ENCODE assay signal across 2 cellular contexts in the genomic region with DNA sequence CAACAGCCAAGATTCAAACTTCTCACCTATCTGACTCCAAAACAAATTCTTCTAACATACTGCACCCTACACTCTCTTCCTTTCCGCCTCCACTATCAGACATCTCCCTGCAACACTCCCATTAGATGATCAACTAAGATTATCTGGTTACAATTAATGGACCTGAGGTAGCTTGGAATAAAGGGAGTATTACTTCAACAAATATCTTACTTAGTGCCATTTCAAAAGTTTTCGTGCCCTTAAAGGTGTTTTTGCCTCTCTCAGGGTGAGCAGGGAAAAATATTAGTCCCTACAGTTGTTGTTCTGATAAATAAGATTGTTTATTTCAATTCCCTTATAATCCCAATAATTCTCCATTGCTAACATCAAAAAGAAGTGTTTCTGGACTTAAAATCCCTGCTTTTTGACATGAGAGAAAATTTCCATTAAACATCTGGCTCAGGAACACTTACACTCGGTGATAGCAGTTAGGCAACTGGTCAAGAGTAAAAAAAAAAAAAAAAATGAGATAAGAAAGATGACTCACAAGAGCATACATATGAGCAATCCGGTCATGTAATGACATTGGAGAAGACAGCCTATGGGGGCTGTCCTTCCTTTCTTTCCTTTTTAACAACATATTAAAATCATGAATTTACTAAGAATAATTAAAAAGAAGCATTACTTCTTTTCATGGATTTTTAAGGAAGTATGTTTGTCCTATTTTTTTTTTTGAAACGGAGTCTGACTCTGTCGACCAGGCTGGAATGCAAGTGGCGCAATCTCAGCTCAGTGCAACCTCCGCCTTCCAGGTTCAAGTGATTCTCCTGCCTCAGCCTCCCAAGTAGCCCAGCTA.
TF ChIP-seq lines count a peak whose summit lies in the region.

No MANE protein-coding gene starts in this region.

TF ChIP-seq in GM12878, 131 proteins besides CTCF, POLR2A, EP300 and RAD21:
- no peak for TF ChIP-seq CHD4 (IDR thresholded peaks at IDR 0.05)
- TF ChIP-seq JUNB (IDR thresholded peaks at IDR 0.05) = no peak
- TF ChIP-seq NFXL1 (IDR thresholded peaks at IDR 0.05; ENCODE audit: borderline replicate concordance) = no peak
- TF ChIP-seq, protein P1, sequence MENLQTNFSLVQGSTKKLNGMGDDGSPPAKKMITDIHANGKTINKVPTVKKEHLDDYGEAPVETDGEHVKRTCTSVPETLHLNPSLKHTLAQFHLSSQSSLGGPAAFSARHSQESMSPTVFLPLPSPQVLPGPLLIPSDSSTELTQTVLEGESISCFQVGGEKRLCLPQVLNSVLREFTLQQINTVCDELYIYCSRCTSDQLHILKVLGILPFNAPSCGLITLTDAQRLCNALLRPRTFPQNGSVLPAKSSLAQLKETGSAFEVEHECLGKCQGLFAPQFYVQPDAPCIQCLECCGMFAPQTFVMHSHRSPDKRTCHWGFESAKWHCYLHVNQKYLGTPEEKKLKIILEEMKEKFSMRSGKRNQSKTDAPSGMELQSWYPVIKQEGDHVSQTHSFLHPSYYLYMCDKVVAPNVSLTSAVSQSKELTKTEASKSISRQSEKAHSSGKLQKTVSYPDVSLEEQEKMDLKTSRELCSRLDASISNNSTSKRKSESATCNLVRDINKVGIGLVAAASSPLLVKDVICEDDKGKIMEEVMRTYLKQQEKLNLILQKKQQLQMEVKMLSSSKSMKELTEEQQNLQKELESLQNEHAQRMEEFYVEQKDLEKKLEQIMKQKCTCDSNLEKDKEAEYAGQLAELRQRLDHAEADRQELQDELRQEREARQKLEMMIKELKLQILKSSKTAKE (IDR thresholded peaks at IDR 0.05; ENCODE audit: low read depth, poor library complexity, severe bottlenecking) = no peak
- no peak for TF ChIP-seq CREB1 (IDR thresholded peaks at IDR 0.05; ENCODE audit: low read depth)
- no peak for TF ChIP-seq REST (IDR thresholded peaks at IDR 0.05; ENCODE audit: low read depth, low read length)
- no peak for TF ChIP-seq ASH2L (IDR thresholded peaks at IDR 0.05; ENCODE audit: borderline replicate concordance, low read depth)
- TF ChIP-seq PML (IDR thresholded peaks at IDR 0.05; ENCODE audit: low read length) = no peak
- no peak for TF ChIP-seq HDAC6 (IDR thresholded peaks at IDR 0.05; ENCODE audit: unreplicated experiment)
- TF ChIP-seq SP1 (IDR thresholded peaks at IDR 0.05; ENCODE audit: low read depth, low read length) = no peak
- TF ChIP-seq TAF1 (IDR thresholded peaks at IDR 0.05; ENCODE audit: borderline replicate concordance, low read depth, low read length) = no peak
- TF ChIP-seq RAD51 (IDR thresholded peaks at IDR 0.05) = no peak

TF ChIP-seq in liver, 16 proteins besides CTCF, POLR2A, EP300 and RAD21:
- peak; percentile 98 to 99 for TF ChIP-seq JUND (IDR thresholded peaks at IDR 0.05)
- TF ChIP-seq HNF4G (IDR thresholded peaks at IDR 0.05) = no peak
- TF ChIP-seq SP1 (IDR thresholded peaks at IDR 0.05) = no peak
- no peak for TF ChIP-seq YY1 (IDR thresholded peaks at IDR 0.05)
- no peak for TF ChIP-seq REST (IDR thresholded peaks at IDR 0.05)
- TF ChIP-seq EGR1 (IDR thresholded peaks at IDR 0.05; ENCODE audit: low read depth in 2 of 2) = no peak
- TF ChIP-seq FOXA2 (IDR thresholded peaks at IDR 0.05) = no peak
- TF ChIP-seq, protein P2, sequence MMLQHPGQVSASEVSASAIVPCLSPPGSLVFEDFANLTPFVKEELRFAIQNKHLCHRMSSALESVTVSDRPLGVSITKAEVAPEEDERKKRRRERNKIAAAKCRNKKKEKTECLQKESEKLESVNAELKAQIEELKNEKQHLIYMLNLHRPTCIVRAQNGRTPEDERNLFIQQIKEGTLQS (IDR thresholded peaks at IDR 0.05) = peak; percentile 95
- TF ChIP-seq HNF4A (conservative IDR thresholded peaks at IDR 0.05) = peak; percentile 11 to 39
- TF ChIP-seq MAX (IDR thresholded peaks at IDR 0.05) = no peak
- no peak for TF ChIP-seq FOXA1 (IDR thresholded peaks at IDR 0.05)
- peak; percentile 4 for TF ChIP-seq ZBTB33 (IDR thresholded peaks at IDR 0.05)
- TF ChIP-seq GABPA (IDR thresholded peaks at IDR 0.05 in 1 of 2, conservative IDR thresholded peaks at IDR 0.05 in 1 of 2) = no peak
- no peak for TF ChIP-seq RXRA (IDR thresholded peaks at IDR 0.05)
- no peak for TF ChIP-seq TAF1 (conservative IDR thresholded peaks at IDR 0.05)
- TF ChIP-seq NR2F2 (IDR thresholded peaks at IDR 0.05) = no peak
